In the genomic region with DNA sequence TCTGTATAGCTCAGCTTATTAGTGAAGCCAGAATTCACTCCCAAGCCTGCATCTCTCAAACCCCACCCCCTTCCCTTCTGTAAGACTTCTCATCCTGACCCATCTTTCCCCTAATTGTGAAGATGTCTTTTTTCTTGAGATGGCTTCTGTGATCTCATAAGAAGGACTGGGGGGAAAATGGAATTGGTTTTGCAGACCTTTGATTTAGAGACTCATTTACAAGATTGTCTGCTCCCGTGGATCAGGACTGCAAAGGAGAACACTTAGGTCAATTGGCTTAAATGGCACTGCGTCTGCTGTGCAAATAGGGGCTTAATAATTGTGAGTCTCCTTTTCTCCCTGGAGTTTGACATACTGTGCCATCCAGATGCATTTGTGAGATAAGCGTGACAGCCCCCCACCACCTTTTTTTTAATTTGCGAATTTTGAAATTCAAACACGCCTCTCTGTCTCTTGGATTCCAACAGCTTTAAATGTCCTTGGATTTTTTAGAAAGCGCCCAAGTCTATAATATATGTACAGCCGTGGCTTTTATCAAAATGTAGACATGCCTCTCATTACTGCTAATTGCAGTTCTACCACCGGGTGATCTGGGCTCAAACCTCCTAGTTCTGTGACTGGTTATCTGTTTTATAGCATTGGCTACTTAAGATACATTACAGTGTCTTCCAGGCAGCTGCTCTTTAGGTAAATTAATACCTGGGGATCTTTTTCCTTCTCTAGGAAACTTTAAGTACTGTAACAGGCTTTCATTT, we compare ENCODE assay signal across 24 cellular contexts.
A peak's percentile ranks its signal among the peaks of the same experiment; 100 is the strongest.
DNase-seq lines count a peak whose midpoint lies in the region; ATAC-seq and TF ChIP-seq lines count a peak whose summit lies in the region.
"Had no signal": no experiment of that assay in that cellular context is flagged by ENCODE, and none has a peak within 500 bp of the region (broad histone marks: within the 10 kb centered on the region; RNA-seq: fewer than 3 reads in every experiment).

No MANE protein-coding gene starts in this region.

- H3K27ac ChIP-seq in right atrium auricular region (no peak overlapping the region), foreskin keratinocyte (peak overlapping the region; percentile 88), uterus (peak overlapping the region; percentile 21 to 71), upper lobe of right lung (no peak overlapping the region)
- H3K27ac ChIP-seq: BLaER1 treated with 17β-estradiol and CSF1 and Interleukin-3, amounts not matched to agents 10 nM and 100 nM; left lung had no signal

- H3K9me3 ChIP-seq in right atrium auricular region (no peaks in the 10 kb centered on the region), uterus (no peaks in the 10 kb centered on the region), upper lobe of right lung (no peaks in the 10 kb centered on the region)
- H3K9me3 ChIP-seq: BLaER1 treated with 17β-estradiol and CSF1 and Interleukin-3, amounts not matched to agents 10 nM and 100 nM; left lung; sigmoid colon had no signal

- ATAC-seq in foreskin keratinocyte (no peak), upper lobe of right lung (no peak), GM21737 (IDR thresholded peaks at IDR 0.05; ENCODE audit: unreplicated experiment) (no peak)
- ATAC-seq: activated CD4-positive, CD25-positive, alpha-beta regulatory T cell treated with anti-CD3 and anti-CD28 coated beads, Interleukin-2, amount 50 U/mL, for 24 hours; activated T-cell treated with anti-CD3 and anti-CD28 coated beads, Interleukin-2, amount 50 U/mL, for 4 hours had no signal

- H3K27me3 ChIP-seq in right atrium auricular region (no peaks in the 10 kb centered on the region), foreskin keratinocyte (no peaks in the 10 kb centered on the region), uterus (no peaks in the 10 kb centered on the region), upper lobe of right lung (no peaks in the 10 kb centered on the region)
- H3K27me3 ChIP-seq: BLaER1 treated with 17β-estradiol and CSF1 and Interleukin-3, amounts not matched to agents 10 nM and 100 nM; left lung; sigmoid colon had no signal

- DNase-seq in cardiac septum (ENCODE audit: low spot score), result peak; percentile 22
- no peak for DNase-seq in right atrium auricular region (ENCODE audit: low spot score)
- peak; percentile 83 for DNase-seq in NCI-H82 (lab: John Stamatoyannopoulos, UW)
- no peak for DNase-seq in foreskin keratinocyte
- no peak for DNase-seq in uterus
- no peak for DNase-seq in stimulated activated CD4-positive, alpha-beta T cell treated with anti-CD3 and anti-CD28 coated beads, Interleukin-2, amount 100 ng/mL, for 48 hours
- DNase-seq in upper lobe of right lung, result no peak
- DNase-seq: ACHN; activated CD8-positive, alpha-beta memory T cell treated with anti-CD3 and anti-CD28 coated beads for 24 hours; activated naive CD4-positive, alpha-beta T cell treated with Interleukin-2 at 50 U/mL for 16 hours; activated T-cell treated with anti-CD3 and anti-CD28 coated beads, Interleukin-2, amount 50 U/mL, for 4 hours; amygdala; caudate nucleus; dermis blood vessel endothelial cell; left lung; NCI-H1436 treated with DMSO at 0.1 percent for 48 hours; NCI-H446; posterior cingulate gyrus; sigmoid colon; substantia nigra; SW 1271 had no signal

- no peak overlapping the region for H3K4me3 ChIP-seq in right atrium auricular region
- H3K4me3 ChIP-seq in uterus, result no peak overlapping the region
- H3K4me3 ChIP-seq in upper lobe of right lung, result no peak overlapping the region
- H3K4me3 ChIP-seq: BLaER1 treated with 17β-estradiol and CSF1 and Interleukin-3, amounts not matched to agents 10 nM and 100 nM; left lung; sigmoid colon had no signal

- no peaks in the 10 kb centered on the region for H3K36me3 ChIP-seq in right atrium auricular region
- H3K36me3 ChIP-seq in uterus, result no peaks in the 10 kb centered on the region
- no peaks in the 10 kb centered on the region for H3K36me3 ChIP-seq in upper lobe of right lung
- H3K36me3 ChIP-seq: BLaER1 treated with 17β-estradiol and CSF1 and Interleukin-3, amounts not matched to agents 10 nM and 100 nM; left lung; sigmoid colon had no signal

- no peak for TF ChIP-seq CTCF in right atrium auricular region (IDR thresholded peaks at IDR 0.05)
- no peak for TF ChIP-seq CTCF in foreskin keratinocyte (conservative IDR thresholded peaks at IDR 0.05)
- TF ChIP-seq CTCF in uterus (IDR thresholded peaks at IDR 0.05), result no peak
- no peak for TF ChIP-seq CTCF in upper lobe of right lung (IDR thresholded peaks at IDR 0.05)

- no peak for TF ChIP-seq POLR2A in uterus (IDR thresholded peaks at IDR 0.05)

- H3K4me1 ChIP-seq in right atrium auricular region (peaks cover 0 to 29% of the 10 kb centered on the region in 2 donors), foreskin keratinocyte (peaks cover 15% of the 10 kb centered on the region), uterus (peaks cover 0 to 3% of the 10 kb centered on the region in 2 donors), upper lobe of right lung (no peaks in the 10 kb centered on the region)
- H3K4me1 ChIP-seq: left lung had no signal

- intact Hi-C loops in cardiac septum (cut with DNase I) (no loop called here), uterus (cut with DNase I; ENCODE audit: low total_unique reads) (no loop called here), upper lobe of right lung (cut with DNase I) (no loop called here)

Comparison
In these comparisons a context has a peak if more than half of its experiments do, and no peak if none do; other contexts are left out.
1. DNase-seq: peak in cardiac septum (single experiment) and NCI-H82 (single experiment); none in right atrium auricular region (single experiment), foreskin keratinocyte (0 of 2), uterus (0 of 2), stimulated activated CD4-positive, alpha-beta T cell treated with anti-CD3 and anti-CD28 coated beads, Interleukin-2, amount 100 ng/mL, for 48 hours (0 of 2) and upper lobe of right lung (single experiment).
2. H3K27ac ChIP-seq: peak in foreskin keratinocyte (single experiment) and uterus (2 of 2); none in right atrium auricular region (0 of 2) and upper lobe of right lung (single experiment).